ENCODE assay signal across 10 cellular contexts in the genomic region with DNA sequence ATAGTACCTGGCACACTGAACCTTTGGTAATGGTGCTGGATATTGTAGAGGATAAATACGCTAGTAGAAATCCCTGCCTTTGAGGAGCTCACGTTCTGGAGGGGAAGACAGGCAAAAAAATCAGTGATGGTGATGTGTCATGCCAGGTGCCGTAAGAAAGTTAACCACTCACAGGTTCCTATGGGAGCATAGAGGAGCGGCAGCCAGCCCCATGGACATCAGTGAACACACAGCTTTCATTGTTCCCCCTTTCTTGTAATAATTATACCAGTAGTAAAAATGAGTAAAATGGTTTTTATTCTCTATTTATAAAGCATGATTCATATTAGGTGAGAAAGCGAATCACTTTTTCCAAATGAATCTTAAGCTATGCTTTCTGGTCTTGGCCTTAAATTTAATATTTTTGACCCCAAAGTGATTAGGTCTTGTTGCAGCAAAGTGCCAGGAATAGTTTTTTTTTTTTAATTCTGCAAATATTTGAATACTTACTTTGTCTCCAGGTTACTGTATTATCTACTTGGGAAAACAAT. TPM values are rescaled to one million over a fixed set of nuclear protein-coding genes. Genes with fewer than 3 reads are reported as not detected.
DNase-seq lines count a peak whose midpoint lies in the region; ATAC-seq and TF ChIP-seq lines count a peak whose summit lies in the region.
"Had no signal": no experiment of that assay in that cellular context is flagged by ENCODE, and none has a peak within 500 bp of the region (broad histone marks: within the 10 kb centered on the region; RNA-seq: fewer than 3 reads in every experiment).

No MANE protein-coding gene starts in this region.

- no peak overlapping the region for H3K4me3 Mint-ChIP-seq in activated CD4-positive, alpha-beta T cell treated with anti-CD3 and anti-CD28 coated beads for 36 hours
- H3K4me3 Mint-ChIP-seq in IgD-negative memory B cell, result peak overlapping the region; percentile 36 to 80 (median 66)

- H3K4me1 ChIP-seq in neutrophil (ENCODE audit: control insufficient read depth in 1 of 2, insufficient read depth in 1 of 2, low read depth in 1 of 2, low read length in 1 of 2) (peaks cover 16 to 26% of the 10 kb centered on the region in 2 experiments), A673 (ENCODE audit: insufficient read depth, low read length, poor library complexity, severe bottlenecking) (no peaks in the 10 kb centered on the region)

- BruUV-seq in A673 (replicated peaks; lab: Mats Ljungman, UMichigan), result no TSS peak

- H3K27ac ChIP-seq in neutrophil, result peak overlapping the region; percentile 73
- no peak overlapping the region for H3K27ac ChIP-seq in A673 (ENCODE audit: low read depth, low read length, poor library complexity, severe bottlenecking)

- H3K4me3 ChIP-seq in neutrophil (ENCODE audit: low read depth in 1 of 2, low read length in 1 of 2) (no peak overlapping the region), A673 (ENCODE audit: low read depth, low read length, poor library complexity, severe bottlenecking) (no peak overlapping the region)

- H3K27me3 ChIP-seq in neutrophil, result no peaks in the 10 kb centered on the region
- no peaks in the 10 kb centered on the region for H3K27me3 ChIP-seq in A673 (replicated peaks; ENCODE audit: insufficient read depth, low read depth, low read length, poor library complexity)

- no peaks in the 10 kb centered on the region for H3K27me3 Mint-ChIP-seq in activated CD4-positive, alpha-beta T cell treated with anti-CD3 and anti-CD28 coated beads for 36 hours
- no peaks in the 10 kb centered on the region for H3K27me3 Mint-ChIP-seq in IgD-negative memory B cell

- H3K9me3 ChIP-seq in neutrophil, result no peaks in the 10 kb centered on the region
- H3K9me3 ChIP-seq in A673 (ENCODE audit: low read depth, low read length, poor library complexity, severe bottlenecking), result no peaks in the 10 kb centered on the region

- H3K36me3 ChIP-seq in neutrophil (no peaks in the 10 kb centered on the region), A673 (ENCODE audit: insufficient read depth, low read length, poor library complexity, severe bottlenecking) (no peaks in the 10 kb centered on the region)

- POLR2A ChIA-PET in activated CD4-positive, alpha-beta T cell treated with anti-CD3 and anti-CD28 coated beads for 36 hours (lab: Charles Lee), result no interaction called here
- POLR2A ChIA-PET in A673 (lab: Charles Lee; ENCODE audit: low non-redundant PET), result no interaction called here

- H3K9me3 Mint-ChIP-seq in activated CD4-positive, alpha-beta T cell treated with anti-CD3 and anti-CD28 coated beads for 36 hours (ENCODE audit: low read depth), result no peaks in the 10 kb centered on the region
- H3K9me3 Mint-ChIP-seq in IgD-negative memory B cell, result no peaks in the 10 kb centered on the region

- no peak for DNase-seq in activated CD4-positive, alpha-beta T cell treated with anti-CD3 and anti-CD28 coated beads for 36 hours
- no peak for DNase-seq in activated CD4-positive, alpha-beta T cell treated with anti-CD3 and anti-CD28 coated beads for 4 hours
- DNase-seq in HUDEP-2 (lab: John Stamatoyannopoulos, UW; ENCODE audit: unreplicated experiment in 76 of 76) (no peak), NCI-H2029 treated with DMSO at 0.1 percent for 48 hours (lab: John Stamatoyannopoulos, UW) (no peak), A673 (ENCODE audit: low spot score) (no peak)
- DNase-seq: effector CD8-positive, alpha-beta T cell; NCI-H187 had no signal

- ATAC-seq in activated CD4-positive, alpha-beta T cell treated with anti-CD3 and anti-CD28 coated beads for 36 hours, result peak; percentile 47
- ATAC-seq in GM21447 (IDR thresholded peaks at IDR 0.05; ENCODE audit: unreplicated experiment), result peak; percentile 38

- CTCF ChIA-PET in activated CD4-positive, alpha-beta T cell treated with anti-CD3 and anti-CD28 coated beads for 36 hours (lab: Charles Lee), result interaction anchor here (0.6 to 2.2 kb wide), 9 partner anchors 8 to 279 kb away, joined by 3 to 8 read pairs (median 3); no protein-coding TSS in a partner anchor
- CTCF ChIA-PET in A673 (lab: Charles Lee), result interaction anchor here (0.5 kb wide), 1 partner anchor 168 kb away, joined by 6 read pairs; no protein-coding TSS in a partner anchor

- intact Hi-C loops in activated CD4-positive, alpha-beta T cell treated with anti-CD3 and anti-CD28 coated beads for 36 hours (cut with DNase I, micrococcal nuclease), result no loop called here
- intact Hi-C loops in A673 (cut with micrococcal nuclease; ENCODE audit: unreplicated experiment), result no loop called here

- no peaks in the 10 kb centered on the region for H3K36me3 Mint-ChIP-seq in activated CD4-positive, alpha-beta T cell treated with anti-CD3 and anti-CD28 coated beads for 36 hours (ENCODE audit: low read depth)
- peaks cover 2% of the 10 kb centered on the region for H3K36me3 Mint-ChIP-seq in IgD-negative memory B cell

- no peak overlapping the region for H3K27ac Mint-ChIP-seq in activated CD4-positive, alpha-beta T cell treated with anti-CD3 and anti-CD28 coated beads for 36 hours
- peak overlapping the region; percentile 39 to 92 (median 85) for H3K27ac Mint-ChIP-seq in IgD-negative memory B cell

- TF ChIP-seq CTCF in neutrophil (IDR thresholded peaks at IDR 0.05) (no peak), A673 (conservative IDR thresholded peaks at IDR 0.05; ENCODE audit: low read depth, low read length) (no peak)

- H3K4me1 Mint-ChIP-seq in activated CD4-positive, alpha-beta T cell treated with anti-CD3 and anti-CD28 coated beads for 36 hours, result peaks cover 18% of the 10 kb centered on the region
- peaks cover 37 to 53% (median 50%) of the 10 kb centered on the region in 3 donors for H3K4me1 Mint-ChIP-seq in IgD-negative memory B cell

RNA-seq across cellular contexts. Expression of a gene that starts 57.9 kb away (rescaled TPM):
- 10 to 100 TPM; 11.4 to 13.4 TPM for total RNA-seq in activated CD4-positive, alpha-beta T cell treated with anti-CD3 and anti-CD28 coated beads for 36 hours
- 79.9 TPM for polyA plus RNA-seq in IgD-negative memory B cell
- total RNA-seq in A673 (2021), result 19.6 and 21.1 TPM in 2 replicates
